ENCODE assay signal across 7 cellular contexts in the genomic region with DNA sequence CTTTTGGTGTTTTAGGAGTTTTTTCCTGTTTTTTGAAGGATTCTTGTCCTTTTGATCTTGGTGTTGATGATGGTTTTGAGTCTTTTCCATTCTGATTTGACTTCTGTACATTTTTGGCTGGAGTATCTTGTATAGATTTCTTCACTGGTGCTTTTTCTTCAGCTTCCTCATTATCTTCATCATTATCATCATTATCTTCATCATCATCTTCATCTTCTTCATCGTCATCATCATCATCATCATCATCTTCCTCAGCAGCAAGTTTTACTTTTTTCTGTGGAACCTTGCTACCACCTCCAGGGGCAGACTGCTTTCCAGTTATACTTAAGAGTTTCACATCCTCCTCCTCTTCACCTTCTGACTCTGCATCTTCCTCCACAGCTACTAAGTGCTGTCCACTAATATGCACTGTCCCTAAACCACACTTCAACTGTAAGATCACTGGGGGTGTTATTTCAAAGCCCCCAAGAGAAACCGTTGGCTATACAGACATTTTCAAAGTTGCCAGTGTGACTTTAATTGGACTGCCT. TPM values are rescaled to one million over a fixed set of nuclear protein-coding genes. Genes with fewer than 3 reads are reported as not detected.
"Had no signal": no experiment of that assay in that cellular context is flagged by ENCODE, and none has a peak within 500 bp of the region (broad histone marks: within the 10 kb centered on the region; RNA-seq: fewer than 3 reads in every experiment).

No MANE protein-coding gene starts in this region.

RNA-seq across cellular contexts. Expression of a gene that starts 24.3 kb away (rescaled TPM):
- total RNA-seq: HT-29; IMR-90; MCF 10A; Right ventricle myocardium superior; SJSA1; T-helper 1 cell treated with Interleukin-12 subunit alpha and Interleukin-12 subunit beta and Interleukin-4 antibody, amounts not matched to agents 30 ng/mL and 1 ng/mL, for 36 hours had no signal

RNA-seq across cellular contexts. Expression of a gene that starts 36.7 kb away (rescaled TPM):
- total RNA-seq: HT-29; IMR-90; LHCN-M2; MCF 10A; SJSA1; T-helper 1 cell treated with Interleukin-12 subunit alpha and Interleukin-12 subunit beta and Interleukin-4 antibody, amounts not matched to agents 30 ng/mL and 1 ng/mL, for 36 hours had no signal
